In the genomic region with DNA sequence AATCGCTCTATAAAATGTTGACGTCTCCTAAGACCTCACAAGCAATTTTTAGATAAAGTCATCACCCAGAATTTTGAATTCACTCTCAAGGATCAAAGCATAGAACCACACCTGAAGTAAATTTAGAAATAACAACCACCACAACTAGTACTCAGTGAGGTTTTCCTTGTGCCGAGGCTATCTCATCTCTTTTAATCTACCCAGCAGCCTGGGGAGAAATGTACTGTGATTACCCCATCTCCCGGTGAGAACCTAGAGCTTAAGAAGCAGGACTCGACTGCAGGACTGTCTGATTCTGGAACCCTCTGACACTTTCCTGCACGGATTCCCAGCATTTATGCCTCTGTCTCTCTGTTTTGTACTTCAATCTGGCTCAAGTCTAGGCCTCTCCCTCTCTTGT, we compare ENCODE assay signal across 21 cellular contexts.
DNase-seq lines count a peak whose midpoint lies in the region; ATAC-seq, FAIRE-seq and TF ChIP-seq lines count a peak whose summit lies in the region.
"Had no signal": no experiment of that assay in that cellular context is flagged by ENCODE, and none has a peak within 500 bp of the region (broad histone marks: within the 10 kb centered on the region; RNA-seq: fewer than 3 reads in every experiment).

No MANE protein-coding gene starts in this region.

- H3K27me3 ChIP-seq in GM23248 (replicated peaks; ENCODE audit: insufficient read depth) (no peaks in the 10 kb centered on the region), OCI-LY3 (ENCODE audit: low read depth, low read length) (no peaks in the 10 kb centered on the region; the same call in 1 of the 2 replicates), foreskin keratinocyte (no peaks in the 10 kb centered on the region), osteoblast (ENCODE audit: insufficient read depth, low read length) (no peaks in the 10 kb centered on the region), HepG2 (ENCODE audit: control insufficient read depth in 1 of 2, insufficient read depth in 2 of 2, low read length in 2 of 2) (peaks cover 0 to 5% of the 10 kb centered on the region in 2 experiments; a peak in 2 of 5 replicates)
- H3K27me3 ChIP-seq: BE2C had no signal

- H3K9ac ChIP-seq in GM23248 (no peak overlapping the region), OCI-LY3 (ENCODE audit: low read length) (no peak overlapping the region), HepG2 (ENCODE audit: insufficient read depth, low read depth, low read length) (no peak overlapping the region)
- H3K9ac ChIP-seq: KMS-11 had no signal

- no peak overlapping the region for H3K4me3 Mint-ChIP-seq in activated CD4-positive, alpha-beta memory T cell treated with anti-CD3 and anti-CD28 coated beads, Interleukin-2, amount 10 ng/mL, durations not matched to agents 7 days and 5 days
- H3K4me3 Mint-ChIP-seq: CD4-positive, CD25-positive, alpha-beta regulatory T cell; CD8-positive, alpha-beta memory T cell had no signal

- no peaks in the 10 kb centered on the region for H3K9me3 Mint-ChIP-seq in activated CD4-positive, alpha-beta memory T cell treated with anti-CD3 and anti-CD28 coated beads, Interleukin-2, amount 10 ng/mL, durations not matched to agents 7 days and 5 days
- H3K9me3 Mint-ChIP-seq: CD8-positive, alpha-beta memory T cell had no signal

- H3K36me3 Mint-ChIP-seq in activated CD4-positive, alpha-beta memory T cell treated with anti-CD3 and anti-CD28 coated beads, Interleukin-2, amount 10 ng/mL, durations not matched to agents 7 days and 5 days (ENCODE audit: low read depth): no peaks in the 10 kb centered on the region
- H3K36me3 Mint-ChIP-seq: CD4-positive, CD25-positive, alpha-beta regulatory T cell had no signal

- intact Hi-C loops in HepG2 (cut with micrococcal nuclease; ENCODE audit: unreplicated experiment): no loop called here

- CTCF ChIA-PET in activated CD4-positive, alpha-beta memory T cell treated with anti-CD3 and anti-CD28 coated beads, Interleukin-2, amount 10 ng/mL, durations not matched to agents 7 days and 5 days (lab: Charles Lee): interaction anchor here (1.1 kb wide), 2 partner anchors 10 to 16 kb away, joined by 3 to 4 read pairs; no protein-coding TSS in a partner anchor
- CTCF ChIA-PET in HepG2 (lab: Yijun Ruan, JAX; ENCODE audit: low intra/inter-chr PET ratio, low total read pairs): no interaction called here

- POLR2A ChIA-PET in activated CD4-positive, alpha-beta memory T cell treated with anti-CD3 and anti-CD28 coated beads, Interleukin-2, amount 10 ng/mL, durations not matched to agents 7 days and 5 days (lab: Charles Lee): no interaction called here
- POLR2A ChIA-PET in HepG2 (lab: Yijun Ruan, JAX): no interaction called here

- WGBS in GM23248 (ENCODE audit: low coverage in 1 of 2, low lambda C conversion rate in 2 of 2, missing lambda C conversion rate in 2 of 2), 2 experiments: 77 to 82% methylated on average over 6 of the region's 6 CpGs
- WGBS in HepG2 (ENCODE audit: low lambda C conversion rate): 36% methylated on average over 6 of the region's 6 CpGs

- H3K4me2 ChIP-seq in GM23248 (ENCODE audit: unreplicated experiment) (no peak overlapping the region), OCI-LY3 (ENCODE audit: low read length) (no peak overlapping the region), osteoblast (ENCODE audit: insufficient read depth, low read length) (no peak overlapping the region), HepG2 (ENCODE audit: low read depth, low read length) (no peak overlapping the region)
- H3K4me2 ChIP-seq: KMS-11 had no signal

- TF ChIP-seq RAD21 in HepG2 (CRISPR knock-in tag; IDR thresholded peaks at IDR 0.05): no peak

- H3K4me3 ChIP-seq in GM23248 (no peak overlapping the region), OCI-LY3 (ENCODE audit: low read length) (no peak overlapping the region), osteoblast (ENCODE audit: insufficient read depth, low read length) (no peak overlapping the region), HepG2 (replicated peaks in 1 of 3; ENCODE audit: insufficient read depth in 1 of 3, low read depth in 2 of 3, low read length in 3 of 3) (no peak overlapping the region)
- H3K4me3 ChIP-seq: HAP-1 had no signal

- H2AFZ ChIP-seq in GM23248 (peak overlapping the region; percentile 42; the same call in 1 of the 2 replicates), OCI-LY3 (ENCODE audit: low read depth, low read length) (0 out of 2 replicates have a peak overlapping the region, but pooled peaks have one; percentile 30), osteoblast (ENCODE audit: low read length) (peak overlapping the region; percentile 36), HepG2 (ENCODE audit: low read length) (no peak overlapping the region)

- H3K79me2 ChIP-seq in GM23248 (ENCODE audit: insufficient read depth) (no peaks in the 10 kb centered on the region), OCI-LY3 (ENCODE audit: low read length) (no peaks in the 10 kb centered on the region), osteoblast (ENCODE audit: insufficient read depth, low read length) (no peaks in the 10 kb centered on the region), HepG2 (ENCODE audit: insufficient read depth, low read length) (no peaks in the 10 kb centered on the region)

- H4K20me1 ChIP-seq in GM23248 (ENCODE audit: insufficient read depth) (no peaks in the 10 kb centered on the region), OCI-LY3 (ENCODE audit: insufficient read depth, low read length) (no peaks in the 10 kb centered on the region), osteoblast (ENCODE audit: insufficient read depth, low read length) (no peaks in the 10 kb centered on the region), HepG2 (ENCODE audit: insufficient read depth, low read length) (no peaks in the 10 kb centered on the region)

- H3K36me3 ChIP-seq in GM23248 (ENCODE audit: low read depth) (no peaks in the 10 kb centered on the region), OCI-LY3 (replicated peaks; ENCODE audit: low read depth, low read length) (no peaks in the 10 kb centered on the region), osteoblast (ENCODE audit: insufficient read depth, low read length) (no peaks in the 10 kb centered on the region), HepG2 (replicated peaks in 1 of 2; ENCODE audit: control insufficient read depth in 1 of 2, insufficient read depth in 2 of 2, low read length in 2 of 2) (no peaks in the 10 kb centered on the region)
- H3K36me3 ChIP-seq: BE2C, HAP-1 had no signal

- no peak for TF ChIP-seq POLR2A in HepG2 (IDR thresholded peaks at IDR 0.05; ENCODE audit: insufficient read depth in 1 of 2, low read depth in 2 of 2, low read length in 2 of 2)

- H3K4me1 ChIP-seq in GM23248 (ENCODE audit: insufficient read depth): peaks cover 16% of the 10 kb centered on the region
- no peaks in the 10 kb centered on the region for H3K4me1 ChIP-seq in OCI-LY3 (ENCODE audit: low read length)
- peaks cover 3% of the 10 kb centered on the region for H3K4me1 ChIP-seq in foreskin keratinocyte
- peaks cover 9% of the 10 kb centered on the region for H3K4me1 ChIP-seq in osteoblast (ENCODE audit: insufficient read depth, low read length)
- H3K4me1 ChIP-seq in HepG2 (ENCODE audit: insufficient read depth, low read length): no peaks in the 10 kb centered on the region
- H3K4me1 ChIP-seq: BE2C, Caco-2 had no signal

- TF ChIP-seq EP300 in HepG2 (IDR thresholded peaks at IDR 0.05; ENCODE audit: low read depth in 2 of 2, low read length in 2 of 2): no peak
- no peak for TF ChIP-seq EP300 in HepG2 (CRISPR knock-in tag; IDR thresholded peaks at IDR 0.05; ENCODE audit: borderline replicate concordance)

- DNase-seq in GM23248: no peak
- no peak for DNase-seq in foreskin keratinocyte
- DNase-seq in osteoblast (ENCODE audit: insufficient read length, low spot score, missing footprints): no peak
- no peak for DNase-seq in activated CD4-positive, alpha-beta memory T cell treated with anti-CD3 and anti-CD28 coated beads, Interleukin-2, amount 10 ng/mL, durations not matched to agents 7 days and 5 days
- DNase-seq in HepG2 (ENCODE audit: low spot score): no peak
- DNase-seq: BE2C; C1 segment of cervical spinal cord; Caco-2; CD4-positive, CD25-positive, alpha-beta regulatory T cell; CD8-positive, alpha-beta memory T cell; GDM1 had no signal

- peaks cover 18% of the 10 kb centered on the region for H3K27me3 Mint-ChIP-seq in activated CD4-positive, alpha-beta memory T cell treated with anti-CD3 and anti-CD28 coated beads, Interleukin-2, amount 10 ng/mL, durations not matched to agents 7 days and 5 days
- H3K27me3 Mint-ChIP-seq: CD4-positive, CD25-positive, alpha-beta regulatory T cell had no signal

- H3K4me1 Mint-ChIP-seq in activated CD4-positive, alpha-beta memory T cell treated with anti-CD3 and anti-CD28 coated beads, Interleukin-2, amount 10 ng/mL, durations not matched to agents 7 days and 5 days: peaks cover 2% of the 10 kb centered on the region
- H3K4me1 Mint-ChIP-seq: CD8-positive, alpha-beta memory T cell had no signal

- no peak for ATAC-seq in foreskin keratinocyte
- no peak for ATAC-seq in HG02870 (IDR thresholded peaks at IDR 0.05; ENCODE audit: unreplicated experiment)
- ATAC-seq in GM21825 (IDR thresholded peaks at IDR 0.05; ENCODE audit: unreplicated experiment): no peak
- no peak for ATAC-seq in HepG2

- in situ Hi-C loops in GM23248 (cut with MboI): no loop called here
- in situ Hi-C loops in HepG2 (cut with HindIII; ENCODE audit: extremely low pct_ligation_motif_present, low pct_unique_long_range_greater_than_20kb): no loop called here

- no peak for FAIRE-seq in HepG2 (lab: Jason Lieb, UNC)
- FAIRE-seq: D721Med, GM12892, GM18507, H1, HTR-8/SVneo had no signal

- no peak overlapping the region for H3K27ac Mint-ChIP-seq in activated CD4-positive, alpha-beta memory T cell treated with anti-CD3 and anti-CD28 coated beads, Interleukin-2, amount 10 ng/mL, durations not matched to agents 7 days and 5 days

- no TSS peak for BruUV-seq in HepG2 (replicated peaks; lab: Mats Ljungman, UMichigan)

- no peaks in the 10 kb centered on the region for H3K9me3 ChIP-seq in GM23248 (ENCODE audit: low read depth)
- H3K9me3 ChIP-seq in OCI-LY3 (ENCODE audit: insufficient read depth, low read length): no peaks in the 10 kb centered on the region
- no peaks in the 10 kb centered on the region for H3K9me3 ChIP-seq in osteoblast (ENCODE audit: low read depth, low read length)
- peaks cover 6% of the 10 kb centered on the region; the same call in 1 of the 2 replicates for H3K9me3 ChIP-seq in HepG2 (ENCODE audit: low read length)
- H3K9me3 ChIP-seq: BE2C, Caco-2 had no signal

- peaks cover 12% of the 10 kb centered on the region for H3F3A ChIP-seq in GM23248 (ENCODE audit: insufficient read depth)

- H3K9me2 ChIP-seq in GM23248 (ENCODE audit: insufficient read depth): no peaks in the 10 kb centered on the region

- H3K27ac ChIP-seq in GM23248 (no peak overlapping the region), OCI-LY3 (ENCODE audit: low read length) (no peak overlapping the region), foreskin keratinocyte (no peak overlapping the region), osteoblast (ENCODE audit: low read depth, low read length) (no peak overlapping the region), HepG2 (ENCODE audit: extremely low read length, insufficient read depth, low read length) (no peak overlapping the region)
- H3K27ac ChIP-seq: KMS-11 had no signal

- no peak for TF ChIP-seq CTCF in OCI-LY3 (IDR thresholded peaks at IDR 0.05; ENCODE audit: low read depth, low read length)
- peak; percentile 15 for TF ChIP-seq CTCF in foreskin keratinocyte (conservative IDR thresholded peaks at IDR 0.05)
- no peak for TF ChIP-seq CTCF in osteoblast (IDR thresholded peaks at IDR 0.05; ENCODE audit: extremely low read depth, low read depth, low read length)
- TF ChIP-seq CTCF in HepG2 (CRISPR knock-in tag; IDR thresholded peaks at IDR 0.05): no peak
